8 cellular contexts compared by ENCODE assay signal in genomic region chr2:179049203-179049545, GRCh38. TPM values are rescaled to one million over a fixed set of nuclear protein-coding genes. Genes with fewer than 3 reads are reported as not detected.
DNase-seq lines count a peak whose midpoint lies in the region; ATAC-seq and TF ChIP-seq lines count a peak whose summit lies in the region.

No MANE protein-coding gene starts in this region.

- H3K9me3 Mint-ChIP-seq in activated naive CD8-positive, alpha-beta T cell treated with anti-CD3 and anti-CD28 coated beads for 36 hours: peaks cover 7% of the 10 kb centered on the region
- H3K9me3 Mint-ChIP-seq in chondrocyte (ENCODE audit: low read depth): no peaks in the 10 kb centered on the region

- H3K27ac Mint-ChIP-seq in activated naive CD8-positive, alpha-beta T cell treated with anti-CD3 and anti-CD28 coated beads for 36 hours: peak overlapping the region; percentile 87
- H3K27ac Mint-ChIP-seq in chondrocyte (ENCODE audit: unreplicated experiment): no peak overlapping the region

- ATAC-seq in GM19397 (IDR thresholded peaks at IDR 0.05; ENCODE audit: unreplicated experiment): peak; percentile 38
- ATAC-seq in HG03025 (IDR thresholded peaks at IDR 0.05; ENCODE audit: low FRiP score, unreplicated experiment): peak; percentile 37

- no peaks in the 10 kb centered on the region for H3K27me3 Mint-ChIP-seq in activated naive CD8-positive, alpha-beta T cell treated with anti-CD3 and anti-CD28 coated beads for 36 hours
- H3K27me3 Mint-ChIP-seq in chondrocyte (ENCODE audit: low read depth): peaks cover 9% of the 10 kb centered on the region

- peaks cover 44% of the 10 kb centered on the region for H3K4me1 Mint-ChIP-seq in activated naive CD8-positive, alpha-beta T cell treated with anti-CD3 and anti-CD28 coated beads for 36 hours
- H3K4me1 Mint-ChIP-seq in chondrocyte (ENCODE audit: low read depth): peaks cover 18% of the 10 kb centered on the region

- peak; percentile 6 for DNase-seq in activated naive CD8-positive, alpha-beta T cell treated with anti-CD3 and anti-CD28 coated beads for 36 hours
- DNase-seq in stimulated activated CD8-positive, alpha-beta memory T cell treated with anti-CD3 and anti-CD28 coated beads, Interleukin-4, amount 100 ng/mL, for 48 hours: peak; percentile 30
- no peak for DNase-seq in NCI-H146 treated with DMSO at 0.1 percent for 48 hours (lab: John Stamatoyannopoulos, UW; ENCODE audit: unreplicated experiment)
- no peak for DNase-seq in chondrocyte (ENCODE audit: low spot score)
- no peak for DNase-seq in KG1 (lab: John Stamatoyannopoulos, UW)
- DNase-seq in GM10266 (ENCODE audit: extremely low spot score): no peak

- TF ChIP-seq CTCF in chondrocyte (IDR thresholded peaks at IDR 0.05) (no peak), GM10266 (IDR thresholded peaks at IDR 0.05; ENCODE audit: control insufficient read depth, insufficient read depth, low read depth, missing control alignments) (no peak)

- H3K36me3 Mint-ChIP-seq in activated naive CD8-positive, alpha-beta T cell treated with anti-CD3 and anti-CD28 coated beads for 36 hours: peaks cover 26% of the 10 kb centered on the region
- H3K36me3 Mint-ChIP-seq in chondrocyte (ENCODE audit: low read depth): no peaks in the 10 kb centered on the region

- H3K4me3 Mint-ChIP-seq in activated naive CD8-positive, alpha-beta T cell treated with anti-CD3 and anti-CD28 coated beads for 36 hours: peak overlapping the region; percentile 84
- no peak overlapping the region for H3K4me3 Mint-ChIP-seq in chondrocyte (ENCODE audit: unreplicated experiment)

RNA-seq across cellular contexts. Expression of gene CCDC141, which starts 0.8 kb away (rescaled TPM):
- total RNA-seq in activated naive CD8-positive, alpha-beta T cell treated with anti-CD3 and anti-CD28 coated beads for 36 hours: 1 to 10 TPM; 4.8 to 5.6 TPM
- total RNA-seq in chondrocyte: not detected in 3 replicates

Comparison
In these comparisons a context has a peak if more than half of its experiments do, and no peak if none do; other contexts are left out.
1. DNase-seq: peak in activated naive CD8-positive, alpha-beta T cell treated with anti-CD3 and anti-CD28 coated beads for 36 hours (single experiment) and stimulated activated CD8-positive, alpha-beta memory T cell treated with anti-CD3 and anti-CD28 coated beads, Interleukin-4, amount 100 ng/mL, for 48 hours (single experiment); none in NCI-H146 treated with DMSO at 0.1 percent for 48 hours (single experiment), chondrocyte (single experiment), KG1 (single experiment) and GM10266 (single experiment).